In the genomic region with DNA sequence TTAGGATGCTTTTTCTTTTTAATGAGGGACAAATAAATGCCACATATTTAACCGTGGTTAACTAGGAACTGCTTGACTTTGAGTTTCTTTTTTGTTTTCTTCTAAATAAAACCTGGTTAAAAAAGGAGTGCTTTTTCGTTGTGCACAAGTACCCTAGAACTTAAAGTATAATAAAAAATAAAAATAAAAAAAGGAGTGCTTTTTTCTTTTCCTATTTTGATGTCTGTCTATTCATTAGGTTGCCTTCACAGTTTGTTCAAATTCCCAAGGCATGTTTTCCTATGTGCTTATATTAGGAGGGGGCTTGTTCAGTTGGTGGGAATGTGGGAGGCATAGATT, we compare ENCODE assay signal across 9 cellular contexts. TPM values are rescaled to one million over a fixed set of nuclear protein-coding genes. Genes with fewer than 3 reads are reported as not detected.
DNase-seq lines count a peak whose midpoint lies in the region; ATAC-seq and TF ChIP-seq lines count a peak whose summit lies in the region.
"Had no signal": no experiment of that assay in that cellular context is flagged by ENCODE, and none has a peak within 500 bp of the region (broad histone marks: within the 10 kb centered on the region; RNA-seq: fewer than 3 reads in every experiment).

No MANE protein-coding gene starts in this region.

- H3K27me3 ChIP-seq in AG04450 (ENCODE audit: control insufficient read depth, insufficient read depth, low read length), result no peaks in the 10 kb centered on the region
- no peaks in the 10 kb centered on the region for H3K27me3 ChIP-seq in PC-3 (ENCODE audit: low read length)
- no peaks in the 10 kb centered on the region for H3K27me3 ChIP-seq in osteoblast (ENCODE audit: insufficient read depth, low read length)
- no peaks in the 10 kb centered on the region for H3K27me3 ChIP-seq in naive thymus-derived CD4-positive, alpha-beta T cell (ENCODE audit: control insufficient read depth in 2 of 2, insufficient read depth in 2 of 2, low read length in 2 of 2)

- H3K4me2 ChIP-seq in PC-3 (ENCODE audit: low read length) (peak overlapping the region; percentile 86), osteoblast (ENCODE audit: insufficient read depth, low read length) (peak overlapping the region; percentile 90)

- peaks cover 24% of the 10 kb centered on the region for H3K4me1 ChIP-seq in PC-3 (ENCODE audit: insufficient read depth, low read length)
- peaks cover 50% of the 10 kb centered on the region for H3K4me1 ChIP-seq in osteoblast (ENCODE audit: insufficient read depth, low read length)
- H3K4me1 ChIP-seq in naive thymus-derived CD4-positive, alpha-beta T cell (ENCODE audit: control insufficient read depth in 2 of 2, insufficient read depth in 2 of 2, low read length in 2 of 2), result peaks cover 0 to 9% of the 10 kb centered on the region in 2 donors

- intact Hi-C loops in PC-3 (cut with micrococcal nuclease), result no loop called here
- intact Hi-C loops in naive thymus-derived CD4-positive, alpha-beta T cell (cut with micrococcal nuclease), result loop anchor here (2.0 to 10.0 kb wide), 3 partner anchors 228 to 642 kb away; partner anchors contain the start of gene TRMT61B (in 1 of the 2)

- H3K9me3 ChIP-seq in AG04450 (ENCODE audit: control insufficient read depth, insufficient read depth, low read length), result no peaks in the 10 kb centered on the region; the same call in 1 of the 2 replicates
- H3K9me3 ChIP-seq in PC-3 (ENCODE audit: low read length), result no peaks in the 10 kb centered on the region
- H3K9me3 ChIP-seq in osteoblast (ENCODE audit: low read depth, low read length), result no peaks in the 10 kb centered on the region
- no peaks in the 10 kb centered on the region for H3K9me3 ChIP-seq in naive thymus-derived CD4-positive, alpha-beta T cell (ENCODE audit: control insufficient read depth in 2 of 3, low read length in 3 of 3)

- H3K9me2 ChIP-seq in PC-3 (replicated peaks; ENCODE audit: low read length), result no peaks in the 10 kb centered on the region

- no peak overlapping the region for H3K9ac ChIP-seq in PC-3 (ENCODE audit: low read length)

- peaks cover 0 to 10% (median 0%) of the 10 kb centered on the region in 5 donors for H3K36me3 Mint-ChIP-seq in naive thymus-derived CD4-positive, alpha-beta T cell

- H4K20me1 ChIP-seq in PC-3 (ENCODE audit: low read length) (peaks cover 71% of the 10 kb centered on the region), osteoblast (ENCODE audit: insufficient read depth, low read length) (peaks cover 76% of the 10 kb centered on the region)

- peak overlapping the region; percentile 74 for H3K4me3 ChIP-seq in AG04450 (ENCODE audit: low read depth, low read length)
- peak overlapping the region; percentile 87; the same call in 1 of the 2 replicates for H3K4me3 ChIP-seq in PC-3 (ENCODE audit: low read length)
- H3K4me3 ChIP-seq in osteoblast (ENCODE audit: insufficient read depth, low read length), result peak overlapping the region; percentile 90
- no peak overlapping the region for H3K4me3 ChIP-seq in naive thymus-derived CD4-positive, alpha-beta T cell (ENCODE audit: low read length)

- no peaks in the 10 kb centered on the region for H3F3A ChIP-seq in PC-3 (ENCODE audit: low read length, unreplicated experiment)

- POLR2A ChIA-PET in AG04450 (lab: Yijun Ruan, JAX) (interaction anchor here (0.6 to 1.8 kb wide), 5 partner anchors 10 to 691 kb away, joined by 3 to 17 read pairs (median 4); no protein-coding TSS in a partner anchor), PC-3 (lab: Charles Lee; ENCODE audit: unreplicated experiment) (interaction anchor here (0.6 kb wide), 2 partner anchors 27 to 121 kb away, joined by 5 to 8 read pairs; no protein-coding TSS in a partner anchor)
- POLR2A ChIA-PET in naive thymus-derived CD4-positive, alpha-beta T cell (lab: Charles Lee), result interaction anchor here (0.5 to 1.7 kb wide), 3 partner anchors 11 to 422 kb away, joined by 3 read pairs; no protein-coding TSS in a partner anchor

- H3K79me2 ChIP-seq in PC-3 (ENCODE audit: low read length), result peaks cover 92% of the 10 kb centered on the region
- peaks cover 92% of the 10 kb centered on the region for H3K79me2 ChIP-seq in osteoblast (ENCODE audit: insufficient read depth, low read length)

- DNase-seq in AG04450 (ENCODE audit: low read depth, low spot score) (no peak), PC-3 (no peak), epithelial cell of prostate (ENCODE audit: low read depth, low spot score) (no peak), osteoblast (ENCODE audit: insufficient read length, low spot score, missing footprints) (no peak)
- DNase-seq in activated CD4-positive, CD25-positive, alpha-beta regulatory T cell (lab: John Stamatoyannopoulos, UW), result no peak
- DNase-seq in naive thymus-derived CD4-positive, alpha-beta T cell, result no peak
- DNase-seq: stimulated activated naive CD4-positive, alpha-beta T cell treated with Interleukin-2 at 50 U/mL for 16 hours had no signal

- CTCF ChIA-PET in AG04450 (lab: Charles Lee) (interaction anchor here (0.6 to 1.5 kb wide), 3 partner anchors 363 to 713 kb away, joined by 3 to 4 read pairs (median 3); no protein-coding TSS in a partner anchor), PC-3 (lab: Charles Lee) (interaction anchor here (0.6 kb wide), 2 partner anchors 32 to 691 kb away, joined by 3 to 4 read pairs; no protein-coding TSS in a partner anchor)
- CTCF ChIA-PET in naive thymus-derived CD4-positive, alpha-beta T cell (lab: Charles Lee), result interaction anchor here (0.6 to 0.7 kb wide), 2 partner anchors 590 to 600 kb away, joined by 3 to 4 read pairs; no protein-coding TSS in a partner anchor

- TF ChIP-seq CTCF in AG04450 (IDR thresholded peaks at IDR 0.05; ENCODE audit: low read depth, low read length) (no peak), PC-3 (conservative IDR thresholded peaks at IDR 0.05; ENCODE audit: low read depth, low read length) (no peak), osteoblast (IDR thresholded peaks at IDR 0.05; ENCODE audit: extremely low read depth, low read depth, low read length) (no peak)

- H3K9me3 Mint-ChIP-seq in naive thymus-derived CD4-positive, alpha-beta T cell, result peaks cover 0 to 5% (median 0%) of the 10 kb centered on the region in 11 donors

- BruUV-seq in PC-3 (replicated peaks; lab: Mats Ljungman, UMichigan), result no TSS peak

- H3K36me3 ChIP-seq in PC-3 (ENCODE audit: low read depth, low read length) (peaks cover 13% of the 10 kb centered on the region), osteoblast (ENCODE audit: insufficient read depth, low read length) (peaks cover 70% of the 10 kb centered on the region)
- peaks cover 0 to 4% (median 0%) of the 10 kb centered on the region in 3 experiments for H3K36me3 ChIP-seq in naive thymus-derived CD4-positive, alpha-beta T cell (ENCODE audit: control insufficient read depth in 2 of 3, insufficient read depth in 3 of 3, low read length in 3 of 3)

- no peak overlapping the region for H3K27ac ChIP-seq in AG04450 (ENCODE audit: low read depth, low read length)
- H3K27ac ChIP-seq in PC-3 (ENCODE audit: low read length), result no peak overlapping the region
- peak overlapping the region; percentile 99 for H3K27ac ChIP-seq in epithelial cell of prostate
- H3K27ac ChIP-seq in osteoblast (ENCODE audit: low read depth, low read length), result peak overlapping the region; percentile 96
- no peak overlapping the region for H3K27ac ChIP-seq in naive thymus-derived CD4-positive, alpha-beta T cell (ENCODE audit: low read depth, low read length)

- H3K27ac Mint-ChIP-seq in naive thymus-derived CD4-positive, alpha-beta T cell, result no peak overlapping the region

- H3K27me3 Mint-ChIP-seq in naive thymus-derived CD4-positive, alpha-beta T cell, result no peaks in the 10 kb centered on the region

- H3K4me1 Mint-ChIP-seq in naive thymus-derived CD4-positive, alpha-beta T cell, result peaks cover 4 to 38% (median 10%) of the 10 kb centered on the region in 7 donors

- ATAC-seq in PC-3, result no peak
- ATAC-seq in naive thymus-derived CD4-positive, alpha-beta T cell, result no peak
- no peak for ATAC-seq in GM21529 (IDR thresholded peaks at IDR 0.05; ENCODE audit: unreplicated experiment)
- no peak for ATAC-seq in GM21717 (IDR thresholded peaks at IDR 0.05; ENCODE audit: unreplicated experiment)

- H2AFZ ChIP-seq in PC-3 (ENCODE audit: low read length), result no peak overlapping the region
- no peak overlapping the region for H2AFZ ChIP-seq in osteoblast (ENCODE audit: low read length)

- no peak overlapping the region for H3K4me3 Mint-ChIP-seq in naive thymus-derived CD4-positive, alpha-beta T cell

RNA-seq across cellular contexts. Expression of gene FOSL2, which starts 4.4 kb away (rescaled TPM):
- polyA plus RNA-seq in AG04450 (2011; rRNA removed), result 45.3 and 50.3 TPM in 2 replicates
- polyA minus RNA-seq in AG04450 (2011; rRNA and poly(A)+ RNA removed), result 105 and 117 TPM in 2 replicates
- total RNA-seq in PC-3 (2014; rRNA removed), result 34.2 and 46.8 TPM in 2 replicates
- total RNA-seq in osteoblast, result 64.5 and 86.9 TPM in 2 replicates
- total RNA-seq in naive thymus-derived CD4-positive, alpha-beta T cell, result 100 to 1,000 TPM in 1 of 5 experiments, 10 to 100 TPM in 2, 1 to 10 TPM in 1, under 1 TPM in 1; 0.81 to 251 (median 33.9) TPM
- 1 to 10 TPM in 1 of 2 donors, under 1 TPM in 1; 0.25 to 1.3 TPM for polyA plus RNA-seq in naive thymus-derived CD4-positive, alpha-beta T cell

Comparison
In these comparisons a context has a peak if more than half of its experiments do, and no peak if none do; other contexts are left out.
1. H3K27ac ChIP-seq: peak in epithelial cell of prostate (single experiment) and osteoblast (single experiment); none in AG04450 (single experiment), PC-3 (single experiment) and naive thymus-derived CD4-positive, alpha-beta T cell (single experiment).